9 cellular contexts compared by ENCODE assay signal in the genomic region with DNA sequence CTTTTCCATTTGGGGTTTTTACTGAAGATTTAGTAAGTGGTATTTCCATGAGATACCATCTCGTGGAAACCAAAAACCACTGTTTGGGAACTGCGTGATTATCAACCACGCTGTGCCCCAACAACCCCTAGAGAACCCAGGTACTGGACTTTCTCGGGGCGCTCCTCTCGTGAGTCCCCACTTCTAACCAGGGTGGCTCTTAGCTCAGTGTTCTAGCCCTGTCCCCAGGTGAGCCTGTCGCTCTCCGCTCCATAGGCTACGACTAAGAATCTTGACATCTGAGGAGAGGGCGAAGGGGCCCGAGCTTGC. TPM values are rescaled to one million over a fixed set of nuclear protein-coding genes. Genes with fewer than 3 reads are reported as not detected.
DNase-seq lines count a peak whose midpoint lies in the region; ATAC-seq and TF ChIP-seq lines count a peak whose summit lies in the region.
"Had no signal": no experiment of that assay in that cellular context is flagged by ENCODE, and none has a peak within 500 bp of the region (broad histone marks: within the 10 kb centered on the region; RNA-seq: fewer than 3 reads in every experiment).

No MANE protein-coding gene starts in this region.

- intact Hi-C loops in activated naive CD4-positive, alpha-beta T cell treated with anti-CD3 and anti-CD28 coated beads for 36 hours (cut with micrococcal nuclease), result loop anchor here (5.0 kb wide), 2 partner anchors 140 to 460 kb away; partner anchors contain the start of genes FMNL3 and RACGAP1

- H3K36me3 Mint-ChIP-seq in activated naive CD4-positive, alpha-beta T cell treated with anti-CD3 and anti-CD28 coated beads for 36 hours (ENCODE audit: low read depth), result peaks cover 15% of the 10 kb centered on the region
- peaks cover 13% of the 10 kb centered on the region for H3K36me3 Mint-ChIP-seq in progenitor cell of endocrine pancreas (ENCODE audit: insufficient read depth)

- CTCF ChIA-PET in activated naive CD4-positive, alpha-beta T cell treated with anti-CD3 and anti-CD28 coated beads for 36 hours (lab: Charles Lee), result interaction anchor here (0.6 to 2.3 kb wide), 5 partner anchors 10 to 211 kb away, joined by 3 to 6 read pairs (median 3); no protein-coding TSS in a partner anchor

- peak overlapping the region; percentile 98 for H3K4me3 ChIP-seq in fibroblast of mammary gland (ENCODE audit: control insufficient read depth, low read depth, low read length)

- TF ChIP-seq CTCF in fibroblast of mammary gland (conservative IDR thresholded peaks at IDR 0.05; ENCODE audit: control insufficient read depth, insufficient read depth, low read depth, low read length), result no peak
- no peak for TF ChIP-seq CTCF in progenitor cell of endocrine pancreas (IDR thresholded peaks at IDR 0.05; ENCODE audit: unreplicated experiment)

- no peaks in the 10 kb centered on the region for H3K27me3 Mint-ChIP-seq in activated naive CD4-positive, alpha-beta T cell treated with anti-CD3 and anti-CD28 coated beads for 36 hours (ENCODE audit: low read depth)
- H3K27me3 Mint-ChIP-seq in progenitor cell of endocrine pancreas, result no peaks in the 10 kb centered on the region

- DNase-seq in activated naive CD4-positive, alpha-beta T cell treated with anti-CD3 and anti-CD28 coated beads for 36 hours, result no peak
- no peak for DNase-seq in activated naive CD4-positive, alpha-beta T cell (lab: John Stamatoyannopoulos, UW)
- peak; percentile 18 for DNase-seq in RKO (ENCODE audit: low spot score)
- DNase-seq in fibroblast of mammary gland (ENCODE audit: low read depth), result no peak
- no peak for DNase-seq in progenitor cell of endocrine pancreas (ENCODE audit: low spot score, unreplicated experiment)
- DNase-seq in NCI-H524 (lab: John Stamatoyannopoulos, UW), result no peak
- DNase-seq in MV-4-11 (lab: John Stamatoyannopoulos, UW), result no peak

- H3K9me3 Mint-ChIP-seq in activated naive CD4-positive, alpha-beta T cell treated with anti-CD3 and anti-CD28 coated beads for 36 hours, result no peaks in the 10 kb centered on the region
- no peaks in the 10 kb centered on the region for H3K9me3 Mint-ChIP-seq in progenitor cell of endocrine pancreas (ENCODE audit: low read depth)

- peak overlapping the region; percentile 98 for H3K27ac Mint-ChIP-seq in activated naive CD4-positive, alpha-beta T cell treated with anti-CD3 and anti-CD28 coated beads for 36 hours
- H3K27ac Mint-ChIP-seq in progenitor cell of endocrine pancreas, result peak overlapping the region; percentile 96

- peak overlapping the region; percentile 99 for H3K4me3 Mint-ChIP-seq in activated naive CD4-positive, alpha-beta T cell treated with anti-CD3 and anti-CD28 coated beads for 36 hours
- H3K4me3 Mint-ChIP-seq in progenitor cell of endocrine pancreas (ENCODE audit: low read depth), result peak overlapping the region; percentile 94

- ATAC-seq in HG03095 (IDR thresholded peaks at IDR 0.05; ENCODE audit: unreplicated experiment), result no peak

- peaks cover 50% of the 10 kb centered on the region for H3K4me1 Mint-ChIP-seq in activated naive CD4-positive, alpha-beta T cell treated with anti-CD3 and anti-CD28 coated beads for 36 hours (ENCODE audit: low read depth)
- peaks cover 13% of the 10 kb centered on the region for H3K4me1 Mint-ChIP-seq in progenitor cell of endocrine pancreas (ENCODE audit: low read depth)

RNA-seq across cellular contexts. Expression of gene MCRS1, which starts 0.7 kb away (rescaled TPM):
- total RNA-seq in activated naive CD4-positive, alpha-beta T cell treated with anti-CD3 and anti-CD28 coated beads for 36 hours, result 10 to 100 TPM; 49.8 to 52.7 TPM
- 88.1 and 92.6 TPM in 2 replicates for total RNA-seq in progenitor cell of endocrine pancreas

RNA-seq across cellular contexts. Expression of gene KCNH3, which starts 28.4 kb away (rescaled TPM):
- under 1 TPM; 0.57 to 0.91 TPM for total RNA-seq in activated naive CD4-positive, alpha-beta T cell treated with anti-CD3 and anti-CD28 coated beads for 36 hours
- 29.2 and 31.9 TPM in 2 replicates for total RNA-seq in progenitor cell of endocrine pancreas
- total RNA-seq: glomerular endothelial cell had no signal

RNA-seq across cellular contexts. Expression of gene FAM186B, which starts 38.2 kb away (rescaled TPM):
- total RNA-seq in activated naive CD4-positive, alpha-beta T cell treated with anti-CD3 and anti-CD28 coated beads for 36 hours, result under 1 TPM in 1 of 2 experiments, not detected in 1; 0.12 TPM
- total RNA-seq in progenitor cell of endocrine pancreas, result 0.20 and 0.24 TPM in 2 replicates

RNA-seq across cellular contexts. Expression of gene PRPF40B, which starts 56.1 kb away (rescaled TPM):
- 1 to 10 TPM; 7.2 to 7.7 TPM for total RNA-seq in activated naive CD4-positive, alpha-beta T cell treated with anti-CD3 and anti-CD28 coated beads for 36 hours
- total RNA-seq in progenitor cell of endocrine pancreas, result 57.4 and 63.4 TPM in 2 replicates

Comparison
In these comparisons a context has a peak if more than half of its experiments do, and no peak if none do; other contexts are left out.
1. RNA of gene KCNH3, which starts 28.4 kb away (total RNA-seq): 29.2 to 31.9 TPM in progenitor cell of endocrine pancreas; 0.57 to 0.91 TPM in activated naive CD4-positive, alpha-beta T cell treated with anti-CD3 and anti-CD28 coated beads for 36 hours; every median in the first group is over 10 times any median in the second.